Comparison of ENCODE assay signal across 1 cellular context in the genomic region with DNA sequence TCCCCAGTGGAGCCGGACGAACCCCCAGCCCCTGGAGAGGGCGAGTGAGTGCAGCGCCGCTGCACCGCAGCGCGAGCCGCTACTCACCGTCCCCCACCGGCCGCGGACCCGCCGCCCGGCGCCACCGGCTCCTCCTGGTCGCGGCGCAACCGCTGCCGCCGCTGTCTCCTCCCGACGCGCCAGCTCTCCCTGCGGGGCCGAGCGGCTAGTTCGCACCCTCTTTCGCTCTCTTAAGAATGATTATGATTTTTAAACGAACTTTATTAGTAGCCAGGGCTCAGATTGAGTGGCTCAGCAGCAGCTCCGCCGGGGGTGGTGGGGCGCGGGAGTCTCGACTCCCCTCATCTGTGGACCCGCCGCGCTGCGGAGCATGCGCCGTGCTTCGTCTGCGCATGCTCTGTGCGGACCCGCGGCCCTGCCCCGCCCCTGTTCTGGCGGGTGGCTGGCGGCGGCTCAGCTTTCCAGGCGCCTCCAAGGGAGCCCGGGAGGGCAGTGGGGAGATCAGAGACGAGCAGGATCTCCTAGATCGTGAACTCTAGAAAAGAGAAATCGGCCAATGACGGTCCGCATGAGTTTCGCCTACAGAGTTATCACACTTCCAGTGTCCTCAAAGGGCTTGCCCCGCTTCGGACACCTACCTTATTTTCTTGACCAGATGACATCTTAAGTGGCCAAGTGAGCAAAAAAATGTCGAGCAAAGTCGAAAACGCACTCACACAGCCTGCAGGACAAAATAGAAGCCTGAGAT.
TF ChIP-seq lines count a peak whose summit lies in the region.

RAB23 (minus strand) TSS at position 372 of the 748 bp plus-strand sequence. CDS start 11,927 bp downstream, outside the sequence.

TF ChIP-seq in HEK293, 187 proteins besides CTCF, POLR2A, EP300 and RAD21 (continued from another document):
- TF ChIP-seq ZNF513 (tag by site-specific recombination; IDR thresholded peaks at IDR 0.05) (peak; percentile 29; the same call in 1 of the 2 replicates), SP2 (tag by site-specific recombination; IDR thresholded peaks at IDR 0.05) (peak; percentile 42), ZNF596 (tag by site-specific recombination; IDR thresholded peaks at IDR 0.05) (0 out of 2 replicates have a peak, but pooled peaks have one; percentile 31), ZSCAN30 (tag by site-specific recombination; IDR thresholded peaks at IDR 0.05) (peak; percentile 14; the same call in 1 of the 2 replicates), ZBTB17 (tag by site-specific recombination; IDR thresholded peaks at IDR 0.05) (peak; percentile 68), KLF9 (tag by site-specific recombination; IDR thresholded peaks at IDR 0.05; ENCODE audit: low read depth) (peak; percentile 33; the same call in 1 of the 2 replicates), ZFP69B (tag by site-specific recombination; IDR thresholded peaks at IDR 0.05) (peak; percentile 71; the same call in 1 of the 2 replicates), ZNF473 (tag by site-specific recombination; IDR thresholded peaks at IDR 0.05) (no peak), IKZF3 (tag by site-specific recombination; IDR thresholded peaks at IDR 0.05) (peak; percentile 75), ZBTB20 (tag by site-specific recombination; IDR thresholded peaks at IDR 0.05) (peak; percentile 82), MEIS1 (CRISPR knock-in tag; IDR thresholded peaks at IDR 0.05; ENCODE audit: borderline replicate concordance) (no peak), ZNF24 (tag by site-specific recombination; IDR thresholded peaks at IDR 0.05) (0 out of 2 replicates have a peak, but pooled peaks have one; percentile 31), ZXDB (tag by site-specific recombination; IDR thresholded peaks at IDR 0.05) (peak; percentile 11; the same call in 1 of the 2 replicates), ZBTB26 (tag by site-specific recombination; optimal IDR thresholded peaks at IDR 0.05) (peak; percentile 68), SP7 (tag by site-specific recombination; IDR thresholded peaks at IDR 0.05) (0 out of 2 replicates have a peak, but pooled peaks have one; percentile 10), YY2 (tag by site-specific recombination; IDR thresholded peaks at IDR 0.05) (no peak), ZFP41 (tag by site-specific recombination; IDR thresholded peaks at IDR 0.05; ENCODE audit: borderline replicate concordance) (no peak), REPIN1 (tag by site-specific recombination; IDR thresholded peaks at IDR 0.05; ENCODE audit: low read depth) (no peak), ZNF658 (tag by site-specific recombination; IDR thresholded peaks at IDR 0.05) (no peak), ZNF510 (tag by site-specific recombination; IDR thresholded peaks at IDR 0.05; ENCODE audit: insufficient replicate concordance) (peak; percentile 3), PRDM10 (tag by site-specific recombination; IDR thresholded peaks at IDR 0.05) (peak; percentile 82)
- TF ChIP-seq, protein P1, sequence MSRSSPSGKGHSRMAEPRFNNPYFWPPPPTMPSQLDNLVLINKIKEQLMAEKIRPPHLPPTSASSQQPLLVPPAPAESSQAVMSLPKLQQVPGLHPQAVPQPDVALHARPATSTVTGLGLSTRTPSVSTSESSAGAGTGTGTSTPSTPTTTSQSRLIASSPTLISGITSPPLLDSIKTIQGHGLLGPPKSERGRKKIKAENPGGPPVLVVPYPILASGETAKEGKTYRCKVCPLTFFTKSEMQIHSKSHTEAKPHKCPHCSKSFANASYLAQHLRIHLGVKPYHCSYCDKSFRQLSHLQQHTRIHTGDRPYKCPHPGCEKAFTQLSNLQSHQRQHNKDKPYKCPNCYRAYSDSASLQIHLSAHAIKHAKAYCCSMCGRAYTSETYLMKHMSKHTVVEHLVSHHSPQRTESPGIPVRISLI (tag by site-specific recombination; IDR thresholded peaks at IDR 0.05), result peak; percentile 46; the same call in 1 of the 2 replicates
TF ChIP-seq in HEK293: peak in this region for 28.
